ENCODE assay signal across 14 cellular contexts in genomic region chr10:62062752-62063512, GRCh38.
A peak's percentile ranks its signal among the peaks of the same experiment; 100 is the strongest.
DNase-seq lines count a peak whose midpoint lies in the region; ATAC-seq and TF ChIP-seq lines count a peak whose summit lies in the region.
"Had no signal": no experiment of that assay in that cellular context is flagged by ENCODE, and none has a peak within 500 bp of the region (broad histone marks: within the 10 kb centered on the region; RNA-seq: fewer than 3 reads in every experiment).

No MANE protein-coding gene starts in this region.

- DNase-seq in MCF 10A (ENCODE audit: unreplicated experiment) (no peak), mammary epithelial cell (no peak), fibroblast of villous mesenchyme (ENCODE audit: low read depth) (peak; percentile 81), transverse colon (no peak), Peyer's patch (no peak), NCI-H345 (lab: John Stamatoyannopoulos, UW) (no peak)
- DNase-seq: AML-193, dermis blood vessel endothelial cell, NCI-H2227 treated with DMSO at 0.1 percent for 48 hours, PC-9, thyroid gland had no signal

- H3K27me3 Mint-ChIP-seq in MCF 10A (ENCODE audit: insufficient read depth, unreplicated experiment), result no peaks in the 10 kb centered on the region
- H3K27me3 Mint-ChIP-seq in activated T-helper 17 cell treated with anti-CD3 and anti-CD28 coated beads, Interleukin-2, amount 50 U/mL, for 72 hours, result no peaks in the 10 kb centered on the region

- H3K4me1 ChIP-seq in mammary epithelial cell (ENCODE audit: insufficient read depth, low read length) (no peaks in the 10 kb centered on the region), transverse colon (peaks cover 16 to 56% (median 29%) of the 10 kb centered on the region in 4 donors), Peyer's patch (peaks cover 0 to 17% (median 7%) of the 10 kb centered on the region in 4 donors)

- dilution Hi-C loops in mammary epithelial cell (cut with HindIII; ENCODE audit: low sequenced_read_pairs), result no loop called here

- H3K27ac Mint-ChIP-seq in MCF 10A (ENCODE audit: low read depth, unreplicated experiment), result peak overlapping the region; percentile 46
- H3K27ac Mint-ChIP-seq in activated T-helper 17 cell treated with anti-CD3 and anti-CD28 coated beads, Interleukin-2, amount 50 U/mL, for 72 hours, result peak overlapping the region; percentile 87

- H3K9me3 ChIP-seq in mammary epithelial cell (replicated peaks; ENCODE audit: insufficient read depth, low read length) (no peaks in the 10 kb centered on the region), transverse colon (no peaks in the 10 kb centered on the region), Peyer's patch (no peaks in the 10 kb centered on the region)
- H3K9me3 ChIP-seq: thyroid gland had no signal

- no peaks in the 10 kb centered on the region for H4K20me1 ChIP-seq in mammary epithelial cell (ENCODE audit: insufficient read depth, low read length)

- WGBS in mammary epithelial cell (ENCODE audit: low coverage, missing lambda C conversion rate), result 94% methylated on average over 4 of the region's 4 CpGs
- 70 to 84% methylated on average over 4 of the region's 4 CpGs for WGBS in transverse colon (ENCODE audit: low coverage in 1 of 2), 2 donors

- TF ChIP-seq CTCF in MCF 10A (IDR thresholded peaks at IDR 0.05; ENCODE audit: unreplicated experiment), result no peak
- TF ChIP-seq CTCF in mammary epithelial cell (conservative IDR thresholded peaks at IDR 0.05 in 1 of 2, IDR thresholded peaks at IDR 0.05 in 1 of 2; ENCODE audit: extremely low read depth in 1 of 2, insufficient read depth in 1 of 2, low read depth in 1 of 2, low read length in 2 of 2), result no peak
- no peak for TF ChIP-seq CTCF in fibroblast of villous mesenchyme (IDR thresholded peaks at IDR 0.05; ENCODE audit: insufficient read depth, low read depth, low read length)
- no peak for TF ChIP-seq CTCF in transverse colon (IDR thresholded peaks at IDR 0.05)
- no peak for TF ChIP-seq CTCF in Peyer's patch (IDR thresholded peaks at IDR 0.05)

- H3K4me3 Mint-ChIP-seq in MCF 10A (ENCODE audit: unreplicated experiment), result no peak overlapping the region
- H3K4me3 Mint-ChIP-seq in activated T-helper 17 cell treated with anti-CD3 and anti-CD28 coated beads, Interleukin-2, amount 50 U/mL, for 72 hours, result peak overlapping the region; percentile 98

- peak; percentile 84 for ATAC-seq in activated T-helper 17 cell treated with anti-CD3 and anti-CD28 coated beads, Interleukin-2, amount 50 U/mL, for 72 hours (replicated peaks)
- ATAC-seq in HG03432 (IDR thresholded peaks at IDR 0.05; ENCODE audit: unreplicated experiment), result no peak

- BruUV-seq in MCF 10A (replicated peaks; lab: Mats Ljungman, UMichigan) (no TSS peak), mammary epithelial cell (replicated peaks; lab: Mats Ljungman, UMichigan) (no TSS peak)

- CTCF ChIA-PET in MCF 10A (lab: Yijun Ruan, JAX), result interaction anchor here (0.9 to 1.4 kb wide), 2 partner anchors 77 to 182 kb away, joined by 3 to 6 read pairs; no protein-coding TSS in a partner anchor
- CTCF ChIA-PET in mammary epithelial cell (lab: Charles Lee; ENCODE audit: low non-redundant PET), result no interaction called here

- H3K36me3 Mint-ChIP-seq in MCF 10A (ENCODE audit: insufficient read depth, unreplicated experiment), result peaks cover 82% of the 10 kb centered on the region
- peaks cover 100% of the 10 kb centered on the region for H3K36me3 Mint-ChIP-seq in activated T-helper 17 cell treated with anti-CD3 and anti-CD28 coated beads, Interleukin-2, amount 50 U/mL, for 72 hours (ENCODE audit: low read depth)

- H3K4me1 Mint-ChIP-seq in MCF 10A (ENCODE audit: insufficient read depth, unreplicated experiment), result peaks cover 39% of the 10 kb centered on the region
- H3K4me1 Mint-ChIP-seq in activated T-helper 17 cell treated with anti-CD3 and anti-CD28 coated beads, Interleukin-2, amount 50 U/mL, for 72 hours, result peaks cover 49% of the 10 kb centered on the region

- intact Hi-C loops in MCF 10A (cut with micrococcal nuclease), result no loop called here
- intact Hi-C loops in mammary epithelial cell (cut with micrococcal nuclease), result no loop called here
- intact Hi-C loops in transverse colon (cut with DNase I; ENCODE audit: low total_unique reads), result no loop called here

- H3K36me3 ChIP-seq in mammary epithelial cell (ENCODE audit: insufficient read depth, low read length) (peaks cover 3% of the 10 kb centered on the region), transverse colon (peaks cover 0 to 23% (median 2%) of the 10 kb centered on the region in 4 donors), Peyer's patch (peaks cover 0 to 21% (median 0%) of the 10 kb centered on the region in 3 donors)

- no peaks in the 10 kb centered on the region for H3K79me2 ChIP-seq in mammary epithelial cell (ENCODE audit: insufficient read depth, low read length)

- in situ Hi-C loops in mammary epithelial cell (cut with MboI; ENCODE audit: low sequenced_read_pairs in 2 of 2), result no loop called here
- in situ Hi-C loops in transverse colon (cut with MboI; ENCODE audit: low pct_ligation_motif_present in 1 of 4, low pct_unique_long_range_greater_than_20kb in 1 of 4, low sequenced_read_pairs in 3 of 4), result no loop called here

- H3K27me3 ChIP-seq in mammary epithelial cell (ENCODE audit: insufficient read depth, low read length), result no peaks in the 10 kb centered on the region
- no peaks in the 10 kb centered on the region for H3K27me3 ChIP-seq in transverse colon
- H3K27me3 ChIP-seq in Peyer's patch, result no peaks in the 10 kb centered on the region
- H3K27me3 ChIP-seq: thyroid gland had no signal

- POLR2A ChIA-PET in MCF 10A (lab: Yijun Ruan, JAX), result interaction anchor here (0.9 to 5.6 kb wide), 5 partner anchors 10 to 33 kb away, joined by 3 to 43 read pairs (median 3); no protein-coding TSS in a partner anchor

- TF ChIP-seq POLR2A in transverse colon (IDR thresholded peaks at IDR 0.05) (no peak), Peyer's patch (IDR thresholded peaks at IDR 0.05) (no peak)

- no peak overlapping the region for H3K9ac ChIP-seq in mammary epithelial cell (ENCODE audit: insufficient read depth, low read length)

- H3K9me3 Mint-ChIP-seq in MCF 10A (ENCODE audit: unreplicated experiment), result peaks cover 11% of the 10 kb centered on the region
- no peaks in the 10 kb centered on the region for H3K9me3 Mint-ChIP-seq in activated T-helper 17 cell treated with anti-CD3 and anti-CD28 coated beads, Interleukin-2, amount 50 U/mL, for 72 hours

- H3K4me3 ChIP-seq in mammary epithelial cell (replicated peaks in 1 of 3; ENCODE audit: insufficient read depth in 1 of 3, low read depth in 2 of 3, low read length in 3 of 3) (no peak overlapping the region), fibroblast of villous mesenchyme (ENCODE audit: low read depth, low read length) (no peak overlapping the region), transverse colon (no peak overlapping the region), Peyer's patch (no peak overlapping the region)
- H3K4me3 ChIP-seq: lung, PC-9, thyroid gland had no signal

- H3K4me2 ChIP-seq in mammary epithelial cell (ENCODE audit: insufficient read depth, low read depth, low read length), result no peak overlapping the region
- H3K4me2 ChIP-seq: PC-9 had no signal

- H3K27ac ChIP-seq in mammary epithelial cell (ENCODE audit: insufficient read depth, low read depth, low read length) (no peak overlapping the region), transverse colon (peak overlapping the region; percentile 56 to 75 (median 68)), Peyer's patch (peak overlapping the region in 2 of 4 donors; percentile 5 to 60)
- H3K27ac ChIP-seq: PC-9 had no signal

- no peak overlapping the region for H2AFZ ChIP-seq in mammary epithelial cell (ENCODE audit: low read depth, low read length)
- H2AFZ ChIP-seq: PC-9 had no signal

- TF ChIP-seq EP300 in transverse colon (IDR thresholded peaks at IDR 0.05; ENCODE audit: low read depth), result no peak
